1 cellular context compared by ENCODE assay signal in the genomic region with DNA sequence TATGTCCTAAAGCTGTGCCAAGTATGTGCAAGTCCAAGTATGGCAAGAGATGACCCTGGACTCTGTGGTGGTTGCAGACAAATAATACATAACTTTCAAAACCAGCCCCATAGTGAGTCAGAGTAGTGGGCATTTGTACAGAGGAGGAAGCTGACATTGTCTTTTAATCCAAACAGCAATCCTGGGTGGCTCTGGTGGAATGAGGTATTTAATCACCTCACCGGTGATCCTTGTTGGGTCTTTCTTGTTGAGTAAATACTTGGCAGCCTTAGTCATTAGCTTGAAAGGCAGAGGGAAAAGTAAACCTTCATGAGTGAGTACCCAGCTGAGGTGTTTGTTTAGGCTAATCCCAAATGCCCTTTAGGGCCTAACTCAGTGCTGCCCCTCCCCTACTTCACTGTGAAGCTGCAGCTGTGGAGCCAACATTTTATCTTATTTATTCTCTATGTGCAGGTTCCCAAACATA.
A peak's percentile ranks its signal among the peaks of the same experiment; 100 is the strongest.
TF ChIP-seq lines count a peak whose summit lies in the region.

No MANE protein-coding gene starts in this region.

TF ChIP-seq in HEK293, 187 proteins besides CTCF, POLR2A, EP300 and RAD21 (continued from another document and continues in another):
- TF ChIP-seq, protein P1, sequence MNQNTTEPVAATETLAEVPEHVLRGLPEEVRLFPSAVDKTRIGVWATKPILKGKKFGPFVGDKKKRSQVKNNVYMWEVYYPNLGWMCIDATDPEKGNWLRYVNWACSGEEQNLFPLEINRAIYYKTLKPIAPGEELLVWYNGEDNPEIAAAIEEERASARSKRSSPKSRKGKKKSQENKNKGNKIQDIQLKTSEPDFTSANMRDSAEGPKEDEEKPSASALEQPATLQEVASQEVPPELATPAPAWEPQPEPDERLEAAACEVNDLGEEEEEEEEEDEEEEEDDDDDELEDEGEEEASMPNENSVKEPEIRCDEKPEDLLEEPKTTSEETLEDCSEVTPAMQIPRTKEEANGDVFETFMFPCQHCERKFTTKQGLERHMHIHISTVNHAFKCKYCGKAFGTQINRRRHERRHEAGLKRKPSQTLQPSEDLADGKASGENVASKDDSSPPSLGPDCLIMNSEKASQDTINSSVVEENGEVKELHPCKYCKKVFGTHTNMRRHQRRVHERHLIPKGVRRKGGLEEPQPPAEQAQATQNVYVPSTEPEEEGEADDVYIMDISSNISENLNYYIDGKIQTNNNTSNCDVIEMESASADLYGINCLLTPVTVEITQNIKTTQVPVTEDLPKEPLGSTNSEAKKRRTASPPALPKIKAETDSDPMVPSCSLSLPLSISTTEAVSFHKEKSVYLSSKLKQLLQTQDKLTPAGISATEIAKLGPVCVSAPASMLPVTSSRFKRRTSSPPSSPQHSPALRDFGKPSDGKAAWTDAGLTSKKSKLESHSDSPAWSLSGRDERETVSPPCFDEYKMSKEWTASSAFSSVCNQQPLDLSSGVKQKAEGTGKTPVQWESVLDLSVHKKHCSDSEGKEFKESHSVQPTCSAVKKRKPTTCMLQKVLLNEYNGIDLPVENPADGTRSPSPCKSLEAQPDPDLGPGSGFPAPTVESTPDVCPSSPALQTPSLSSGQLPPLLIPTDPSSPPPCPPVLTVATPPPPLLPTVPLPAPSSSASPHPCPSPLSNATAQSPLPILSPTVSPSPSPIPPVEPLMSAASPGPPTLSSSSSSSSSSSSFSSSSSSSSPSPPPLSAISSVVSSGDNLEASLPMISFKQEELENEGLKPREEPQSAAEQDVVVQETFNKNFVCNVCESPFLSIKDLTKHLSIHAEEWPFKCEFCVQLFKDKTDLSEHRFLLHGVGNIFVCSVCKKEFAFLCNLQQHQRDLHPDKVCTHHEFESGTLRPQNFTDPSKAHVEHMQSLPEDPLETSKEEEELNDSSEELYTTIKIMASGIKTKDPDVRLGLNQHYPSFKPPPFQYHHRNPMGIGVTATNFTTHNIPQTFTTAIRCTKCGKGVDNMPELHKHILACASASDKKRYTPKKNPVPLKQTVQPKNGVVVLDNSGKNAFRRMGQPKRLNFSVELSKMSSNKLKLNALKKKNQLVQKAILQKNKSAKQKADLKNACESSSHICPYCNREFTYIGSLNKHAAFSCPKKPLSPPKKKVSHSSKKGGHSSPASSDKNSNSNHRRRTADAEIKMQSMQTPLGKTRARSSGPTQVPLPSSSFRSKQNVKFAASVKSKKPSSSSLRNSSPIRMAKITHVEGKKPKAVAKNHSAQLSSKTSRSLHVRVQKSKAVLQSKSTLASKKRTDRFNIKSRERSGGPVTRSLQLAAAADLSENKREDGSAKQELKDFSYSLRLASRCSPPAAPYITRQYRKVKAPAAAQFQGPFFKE (tag by site-specific recombination; IDR thresholded peaks at IDR 0.05; ENCODE audit: borderline replicate concordance): no peak
- TF ChIP-seq GLIS1 (tag by site-specific recombination; IDR thresholded peaks at IDR 0.05): peak; percentile 93
- TF ChIP-seq, protein P2, sequence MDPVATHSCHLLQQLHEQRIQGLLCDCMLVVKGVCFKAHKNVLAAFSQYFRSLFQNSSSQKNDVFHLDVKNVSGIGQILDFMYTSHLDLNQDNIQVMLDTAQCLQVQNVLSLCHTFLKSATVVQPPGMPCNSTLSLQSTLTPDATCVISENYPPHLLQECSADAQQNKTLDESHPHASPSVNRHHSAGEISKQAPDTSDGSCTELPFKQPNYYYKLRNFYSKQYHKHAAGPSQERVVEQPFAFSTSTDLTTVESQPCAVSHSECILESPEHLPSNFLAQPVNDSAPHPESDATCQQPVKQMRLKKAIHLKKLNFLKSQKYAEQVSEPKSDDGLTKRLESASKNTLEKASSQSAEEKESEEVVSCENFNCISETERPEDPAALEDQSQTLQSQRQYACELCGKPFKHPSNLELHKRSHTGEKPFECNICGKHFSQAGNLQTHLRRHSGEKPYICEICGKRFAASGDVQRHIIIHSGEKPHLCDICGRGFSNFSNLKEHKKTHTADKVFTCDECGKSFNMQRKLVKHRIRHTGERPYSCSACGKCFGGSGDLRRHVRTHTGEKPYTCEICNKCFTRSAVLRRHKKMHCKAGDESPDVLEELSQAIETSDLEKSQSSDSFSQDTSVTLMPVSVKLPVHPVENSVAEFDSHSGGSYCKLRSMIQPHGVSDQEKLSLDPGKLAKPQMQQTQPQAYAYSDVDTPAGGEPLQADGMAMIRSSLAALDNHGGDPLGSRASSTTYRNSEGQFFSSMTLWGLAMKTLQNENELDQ (tag by site-specific recombination; IDR thresholded peaks at IDR 0.05; ENCODE audit: low read depth): no peak
- peak; percentile 33; the same call in 1 of the 2 replicates for TF ChIP-seq ZBTB21 (tag by site-specific recombination; IDR thresholded peaks at IDR 0.05)
- no peak for TF ChIP-seq ZNF211 (tag by site-specific recombination; IDR thresholded peaks at IDR 0.05; ENCODE audit: low read depth)
- TF ChIP-seq ZNF529 (tag by site-specific recombination; IDR thresholded peaks at IDR 0.05; ENCODE audit: insufficient replicate concordance): no peak
- TF ChIP-seq ZNF677 (tag by site-specific recombination; IDR thresholded peaks at IDR 0.05): no peak
- TF ChIP-seq ZNF274 (IDR thresholded peaks at IDR 0.05; ENCODE audit: low read length): no peak
- TF ChIP-seq ZNF274 (tag by site-specific recombination; IDR thresholded peaks at IDR 0.05; ENCODE audit: borderline replicate concordance): no peak
- TF ChIP-seq ZNF366 (tag by site-specific recombination; conservative IDR thresholded peaks at IDR 0.05): 0 out of 2 replicates have a peak, but pooled peaks have one; percentile 16
- TF ChIP-seq, protein P3, sequence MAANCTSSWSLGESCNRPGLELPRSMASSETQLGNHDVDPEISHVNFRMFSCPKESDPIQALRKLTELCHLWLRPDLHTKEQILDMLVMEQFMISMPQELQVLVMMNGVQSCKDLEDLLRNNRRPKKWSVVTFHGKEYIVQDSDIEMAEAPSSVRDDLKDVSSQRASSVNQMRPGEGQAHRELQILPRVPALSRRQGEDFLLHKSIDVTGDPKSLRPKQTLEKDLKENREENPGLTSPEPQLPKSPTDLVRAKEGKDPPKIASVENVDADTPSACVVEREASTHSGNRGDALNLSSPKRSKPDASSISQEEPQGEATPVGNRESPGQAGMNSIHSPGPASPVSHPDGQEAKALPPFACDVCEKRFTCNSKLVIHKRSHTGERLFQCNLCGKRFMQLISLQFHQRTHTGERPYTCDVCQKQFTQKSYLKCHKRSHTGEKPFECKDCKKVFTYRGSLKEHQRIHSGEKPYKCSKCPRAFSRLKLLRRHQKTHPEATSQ (tag by site-specific recombination; IDR thresholded peaks at IDR 0.05): no peak
- TF ChIP-seq, protein P4, sequence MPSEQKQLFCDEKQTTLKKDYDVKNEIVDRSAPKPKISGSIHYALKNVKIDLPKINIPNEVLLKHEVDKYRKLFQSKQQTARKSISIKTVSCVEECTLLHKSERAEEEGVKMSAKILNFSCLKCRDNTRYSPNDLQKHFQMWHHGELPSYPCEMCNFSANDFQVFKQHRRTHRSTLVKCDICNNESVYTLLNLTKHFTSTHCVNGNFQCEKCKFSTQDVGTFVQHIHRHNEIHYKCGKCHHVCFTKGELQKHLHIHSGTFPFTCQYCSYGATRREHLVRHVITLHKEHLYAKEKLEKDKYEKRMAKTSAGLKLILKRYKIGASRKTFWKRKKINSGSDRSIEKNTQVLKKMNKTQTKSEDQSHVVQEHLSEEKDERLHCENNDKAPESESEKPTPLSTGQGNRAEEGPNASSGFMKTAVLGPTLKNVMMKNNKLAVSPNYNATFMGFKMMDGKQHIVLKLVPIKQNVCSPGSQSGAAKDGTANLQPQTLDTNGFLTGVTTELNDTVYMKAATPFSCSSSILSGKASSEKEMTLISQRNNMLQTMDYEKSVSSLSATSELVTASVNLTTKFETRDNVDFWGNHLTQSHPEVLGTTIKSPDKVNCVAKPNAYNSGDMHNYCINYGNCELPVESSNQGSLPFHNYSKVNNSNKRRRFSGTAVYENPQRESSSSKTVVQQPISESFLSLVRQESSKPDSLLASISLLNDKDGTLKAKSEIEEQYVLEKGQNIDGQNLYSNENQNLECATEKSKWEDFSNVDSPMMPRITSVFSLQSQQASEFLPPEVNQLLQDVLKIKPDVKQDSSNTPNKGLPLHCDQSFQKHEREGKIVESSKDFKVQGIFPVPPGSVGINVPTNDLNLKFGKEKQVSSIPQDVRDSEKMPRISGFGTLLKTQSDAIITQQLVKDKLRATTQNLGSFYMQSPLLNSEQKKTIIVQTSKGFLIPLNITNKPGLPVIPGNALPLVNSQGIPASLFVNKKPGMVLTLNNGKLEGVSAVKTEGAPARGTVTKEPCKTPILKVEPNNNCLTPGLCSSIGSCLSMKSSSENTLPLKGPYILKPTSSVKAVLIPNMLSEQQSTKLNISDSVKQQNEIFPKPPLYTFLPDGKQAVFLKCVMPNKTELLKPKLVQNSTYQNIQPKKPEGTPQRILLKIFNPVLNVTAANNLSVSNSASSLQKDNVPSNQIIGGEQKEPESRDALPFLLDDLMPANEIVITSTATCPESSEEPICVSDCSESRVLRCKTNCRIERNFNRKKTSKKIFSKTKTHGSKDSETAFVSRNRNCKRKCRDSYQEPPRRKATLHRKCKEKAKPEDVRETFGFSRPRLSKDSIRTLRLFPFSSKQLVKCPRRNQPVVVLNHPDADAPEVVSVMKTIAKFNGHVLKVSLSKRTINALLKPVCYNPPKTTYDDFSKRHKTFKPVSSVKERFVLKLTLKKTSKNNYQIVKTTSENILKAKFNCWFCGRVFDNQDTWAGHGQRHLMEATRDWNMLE (tag by site-specific recombination; conservative IDR thresholded peaks at IDR 0.05; ENCODE audit: low read depth): no peak
- no peak for TF ChIP-seq ZNF138 (tag by site-specific recombination; IDR thresholded peaks at IDR 0.05; ENCODE audit: borderline replicate concordance)
- peak; percentile 56; the same call in 1 of the 2 replicates for TF ChIP-seq ZBTB8A (tag by site-specific recombination; IDR thresholded peaks at IDR 0.05)
- no peak for TF ChIP-seq ZSCAN16 (tag by site-specific recombination; IDR thresholded peaks at IDR 0.05)
- TF ChIP-seq, protein P5, sequence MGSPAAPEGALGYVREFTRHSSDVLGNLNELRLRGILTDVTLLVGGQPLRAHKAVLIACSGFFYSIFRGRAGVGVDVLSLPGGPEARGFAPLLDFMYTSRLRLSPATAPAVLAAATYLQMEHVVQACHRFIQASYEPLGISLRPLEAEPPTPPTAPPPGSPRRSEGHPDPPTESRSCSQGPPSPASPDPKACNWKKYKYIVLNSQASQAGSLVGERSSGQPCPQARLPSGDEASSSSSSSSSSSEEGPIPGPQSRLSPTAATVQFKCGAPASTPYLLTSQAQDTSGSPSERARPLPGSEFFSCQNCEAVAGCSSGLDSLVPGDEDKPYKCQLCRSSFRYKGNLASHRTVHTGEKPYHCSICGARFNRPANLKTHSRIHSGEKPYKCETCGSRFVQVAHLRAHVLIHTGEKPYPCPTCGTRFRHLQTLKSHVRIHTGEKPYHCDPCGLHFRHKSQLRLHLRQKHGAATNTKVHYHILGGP (tag by site-specific recombination; IDR thresholded peaks at IDR 0.05): no peak
- TF ChIP-seq ZNF571 (tag by site-specific recombination; IDR thresholded peaks at IDR 0.05): no peak
- TF ChIP-seq ZNF670 (tag by site-specific recombination; IDR thresholded peaks at IDR 0.05; ENCODE audit: low read depth): no peak
- TF ChIP-seq ZNF146 (tag by site-specific recombination; IDR thresholded peaks at IDR 0.05): no peak
- TF ChIP-seq, protein P6, sequence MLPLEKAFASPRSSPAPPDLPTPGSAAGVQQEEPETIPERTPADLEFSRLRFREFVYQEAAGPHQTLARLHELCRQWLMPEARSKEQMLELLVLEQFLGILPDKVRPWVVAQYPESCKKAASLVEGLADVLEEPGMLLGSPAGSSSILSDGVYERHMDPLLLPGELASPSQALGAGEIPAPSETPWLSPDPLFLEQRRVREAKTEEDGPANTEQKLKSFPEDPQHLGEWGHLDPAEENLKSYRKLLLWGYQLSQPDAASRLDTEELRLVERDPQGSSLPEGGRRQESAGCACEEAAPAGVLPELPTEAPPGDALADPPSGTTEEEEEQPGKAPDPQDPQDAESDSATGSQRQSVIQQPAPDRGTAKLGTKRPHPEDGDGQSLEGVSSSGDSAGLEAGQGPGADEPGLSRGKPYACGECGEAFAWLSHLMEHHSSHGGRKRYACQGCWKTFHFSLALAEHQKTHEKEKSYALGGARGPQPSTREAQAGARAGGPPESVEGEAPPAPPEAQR (tag by site-specific recombination; IDR thresholded peaks at IDR 0.05): no peak
- TF ChIP-seq, protein P7, sequence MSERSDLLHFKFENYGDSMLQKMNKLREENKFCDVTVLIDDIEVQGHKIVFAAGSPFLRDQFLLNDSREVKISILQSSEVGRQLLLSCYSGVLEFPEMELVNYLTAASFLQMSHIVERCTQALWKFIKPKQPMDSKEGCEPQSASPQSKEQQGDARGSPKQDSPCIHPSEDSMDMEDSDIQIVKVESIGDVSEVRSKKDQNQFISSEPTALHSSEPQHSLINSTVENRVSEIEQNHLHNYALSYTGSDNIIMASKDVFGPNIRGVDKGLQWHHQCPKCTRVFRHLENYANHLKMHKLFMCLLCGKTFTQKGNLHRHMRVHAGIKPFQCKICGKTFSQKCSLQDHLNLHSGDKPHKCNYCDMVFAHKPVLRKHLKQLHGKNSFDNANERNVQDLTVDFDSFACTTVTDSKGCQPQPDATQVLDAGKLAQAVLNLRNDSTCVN (tag by site-specific recombination; optimal IDR thresholded peaks at IDR 0.05): no peak
- TF ChIP-seq, protein P8, sequence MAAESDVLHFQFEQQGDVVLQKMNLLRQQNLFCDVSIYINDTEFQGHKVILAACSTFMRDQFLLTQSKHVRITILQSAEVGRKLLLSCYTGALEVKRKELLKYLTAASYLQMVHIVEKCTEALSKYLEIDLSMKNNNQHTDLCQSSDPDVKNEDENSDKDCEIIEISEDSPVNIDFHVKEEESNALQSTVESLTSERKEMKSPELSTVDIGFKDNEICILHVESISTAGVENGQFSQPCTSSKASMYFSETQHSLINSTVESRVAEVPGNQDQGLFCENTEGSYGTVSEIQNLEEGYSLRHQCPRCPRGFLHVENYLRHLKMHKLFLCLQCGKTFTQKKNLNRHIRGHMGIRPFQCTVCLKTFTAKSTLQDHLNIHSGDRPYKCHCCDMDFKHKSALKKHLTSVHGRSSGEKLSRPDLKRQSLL (tag by site-specific recombination; IDR thresholded peaks at IDR 0.05): no peak
- no peak for TF ChIP-seq ZNF324 (tag by site-specific recombination; IDR thresholded peaks at IDR 0.05)
- no peak; the same call in 1 of the 2 replicates for TF ChIP-seq GFI1B (tag by site-specific recombination; IDR thresholded peaks at IDR 0.05)
- TF ChIP-seq, protein P9, sequence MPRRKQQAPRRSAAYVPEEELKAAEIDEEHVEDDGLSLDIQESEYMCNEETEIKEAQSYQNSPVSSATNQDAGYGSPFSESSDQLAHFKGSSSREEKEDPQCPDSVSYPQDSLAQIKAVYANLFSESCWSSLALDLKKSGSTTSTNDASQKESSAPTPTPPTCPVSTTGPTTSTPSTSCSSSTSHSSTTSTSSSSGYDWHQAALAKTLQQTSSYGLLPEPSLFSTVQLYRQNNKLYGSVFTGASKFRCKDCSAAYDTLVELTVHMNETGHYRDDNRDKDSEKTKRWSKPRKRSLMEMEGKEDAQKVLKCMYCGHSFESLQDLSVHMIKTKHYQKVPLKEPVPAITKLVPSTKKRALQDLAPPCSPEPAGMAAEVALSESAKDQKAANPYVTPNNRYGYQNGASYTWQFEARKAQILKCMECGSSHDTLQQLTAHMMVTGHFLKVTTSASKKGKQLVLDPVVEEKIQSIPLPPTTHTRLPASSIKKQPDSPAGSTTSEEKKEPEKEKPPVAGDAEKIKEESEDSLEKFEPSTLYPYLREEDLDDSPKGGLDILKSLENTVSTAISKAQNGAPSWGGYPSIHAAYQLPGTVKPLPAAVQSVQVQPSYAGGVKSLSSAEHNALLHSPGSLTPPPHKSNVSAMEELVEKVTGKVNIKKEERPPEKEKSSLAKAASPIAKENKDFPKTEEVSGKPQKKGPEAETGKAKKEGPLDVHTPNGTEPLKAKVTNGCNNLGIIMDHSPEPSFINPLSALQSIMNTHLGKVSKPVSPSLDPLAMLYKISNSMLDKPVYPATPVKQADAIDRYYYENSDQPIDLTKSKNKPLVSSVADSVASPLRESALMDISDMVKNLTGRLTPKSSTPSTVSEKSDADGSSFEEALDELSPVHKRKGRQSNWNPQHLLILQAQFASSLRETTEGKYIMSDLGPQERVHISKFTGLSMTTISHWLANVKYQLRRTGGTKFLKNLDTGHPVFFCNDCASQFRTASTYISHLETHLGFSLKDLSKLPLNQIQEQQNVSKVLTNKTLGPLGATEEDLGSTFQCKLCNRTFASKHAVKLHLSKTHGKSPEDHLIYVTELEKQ (tag by site-specific recombination; IDR thresholded peaks at IDR 0.05; ENCODE audit: borderline replicate concordance): peak; percentile 92; the same call in 1 of the 2 replicates
